24 cellular contexts compared by ENCODE assay signal in the genomic region with DNA sequence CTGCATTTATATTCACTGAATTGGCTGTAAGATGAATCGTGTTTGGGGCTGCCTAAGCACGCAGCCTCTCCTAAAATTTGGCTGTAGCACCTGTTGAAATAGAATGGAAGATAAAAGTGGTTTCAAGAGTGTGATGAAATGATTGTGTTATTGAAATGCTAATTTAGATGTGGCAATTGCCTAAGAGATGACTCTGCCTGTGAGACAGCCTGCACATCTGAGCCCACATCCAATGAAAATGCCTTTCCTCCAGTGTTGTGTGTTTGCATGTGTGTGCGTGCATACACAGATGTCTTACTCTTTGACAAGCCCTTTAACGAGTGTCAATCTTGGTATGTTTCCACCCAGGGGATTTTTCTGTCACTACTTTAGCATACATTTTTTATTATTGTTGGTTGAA.
DNase-seq lines count a peak whose midpoint lies in the region; ATAC-seq, FAIRE-seq and TF ChIP-seq lines count a peak whose summit lies in the region.
"Had no signal": no experiment of that assay in that cellular context is flagged by ENCODE, and none has a peak within 500 bp of the region (broad histone marks: within the 10 kb centered on the region; RNA-seq: fewer than 3 reads in every experiment).

No MANE protein-coding gene starts in this region.

- H3K9ac ChIP-seq in neural cell (ENCODE audit: low read length) = no peak overlapping the region
- H3K9ac ChIP-seq: SK-N-SH had no signal

- no peak overlapping the region for H3K4me3 ChIP-seq in bronchial epithelial cell (ENCODE audit: low read depth, low read length)
- H3K4me3 ChIP-seq in neural cell (ENCODE audit: low read length) = no peak overlapping the region
- H3K4me3 ChIP-seq: GM12878, GM23338 had no signal

- no peak overlapping the region for H2AFZ ChIP-seq in neural cell (ENCODE audit: low read depth, low read length)
- H2AFZ ChIP-seq: GM23338 had no signal

- no peaks in the 10 kb centered on the region for H3K79me2 ChIP-seq in neural cell (replicated peaks; ENCODE audit: insufficient read depth, low read length)

- peak; percentile 74 for TF ChIP-seq EP300 in neural cell (conservative IDR thresholded peaks at IDR 0.05; ENCODE audit: poor library complexity, severe bottlenecking)

- no peaks in the 10 kb centered on the region for H3K9me3 ChIP-seq in neural cell (ENCODE audit: low read length)
- H3K9me3 ChIP-seq: SK-N-SH had no signal

- H3K9me2 ChIP-seq in neural cell (ENCODE audit: insufficient read depth, low read length) = no peaks in the 10 kb centered on the region
- H3K9me2 ChIP-seq: SK-N-SH had no signal

- ATAC-seq in HG03095 (IDR thresholded peaks at IDR 0.05; ENCODE audit: unreplicated experiment) (no peak), GM18873 (IDR thresholded peaks at IDR 0.05; ENCODE audit: low FRiP score, unreplicated experiment) (no peak)
- ATAC-seq: GM12878, GM23338, HepG2 had no signal

- H3F3A ChIP-seq in neural cell (ENCODE audit: insufficient read depth, low read length, poor library complexity, severe bottlenecking) = no peaks in the 10 kb centered on the region

- no peaks in the 10 kb centered on the region for H4K20me1 ChIP-seq in neural cell (ENCODE audit: insufficient read depth)

- FAIRE-seq in bronchial epithelial cell (lab: Jason Lieb, UNC) = peak; percentile 80
- FAIRE-seq: GM12878, GM19239, HepG2, RCC 7860 had no signal

- DNase-seq in DMS 273 (lab: John Stamatoyannopoulos, UW; ENCODE audit: unreplicated experiment) (peak; percentile 3), DMS 273 treated with DMSO at 0.1 percent for 48 hours (lab: John Stamatoyannopoulos, UW) (no peak), NCI-H187 (lab: John Stamatoyannopoulos, UW) (peak; percentile 32 to 34), bronchial epithelial cell (ENCODE audit: low read depth) (peak; percentile 65), RKO (ENCODE audit: low spot score) (no peak)
- DNase-seq: DMS153, EL, KBM-7, MV-4-11, NCI-H146, NCI-H2081 treated with DMSO at 0.1 percent for 48 hours, NCI-H446, NCI-H69, Right ventricle myocardium superior, SK-N-SH had no signal

- no peak for TF ChIP-seq CTCF in bronchial epithelial cell (IDR thresholded peaks at IDR 0.05; ENCODE audit: insufficient read depth, low read length, severe bottlenecking)
- TF ChIP-seq CTCF in neural cell (IDR thresholded peaks at IDR 0.05; ENCODE audit: poor library complexity, severe bottlenecking) = no peak

- no peak overlapping the region for H3K27ac ChIP-seq in neural cell (ENCODE audit: low read length)
- H3K27ac ChIP-seq: 22Rv1 had no signal

- TF ChIP-seq RAD21 in neural cell (conservative IDR thresholded peaks at IDR 0.05) = no peak

- no peaks in the 10 kb centered on the region for H3K36me3 ChIP-seq in bronchial epithelial cell (ENCODE audit: control insufficient read depth, insufficient read depth, low read length)
- no peaks in the 10 kb centered on the region for H3K36me3 ChIP-seq in neural cell (ENCODE audit: insufficient read depth, low read length)

- H3K27me3 ChIP-seq in bronchial epithelial cell (ENCODE audit: control insufficient read depth, insufficient read depth, low read length) = no peaks in the 10 kb centered on the region
- no peaks in the 10 kb centered on the region for H3K27me3 ChIP-seq in neural cell (ENCODE audit: insufficient read depth, low read depth, low read length)

- H3K4me2 ChIP-seq in neural cell (ENCODE audit: low read length) = no peak overlapping the region
- H3K4me2 ChIP-seq: GM23338, SK-N-SH had no signal

TF ChIP-seq in neural cell, 6 proteins besides CTCF, POLR2A, EP300 and RAD21:
- TF ChIP-seq, protein P1, sequence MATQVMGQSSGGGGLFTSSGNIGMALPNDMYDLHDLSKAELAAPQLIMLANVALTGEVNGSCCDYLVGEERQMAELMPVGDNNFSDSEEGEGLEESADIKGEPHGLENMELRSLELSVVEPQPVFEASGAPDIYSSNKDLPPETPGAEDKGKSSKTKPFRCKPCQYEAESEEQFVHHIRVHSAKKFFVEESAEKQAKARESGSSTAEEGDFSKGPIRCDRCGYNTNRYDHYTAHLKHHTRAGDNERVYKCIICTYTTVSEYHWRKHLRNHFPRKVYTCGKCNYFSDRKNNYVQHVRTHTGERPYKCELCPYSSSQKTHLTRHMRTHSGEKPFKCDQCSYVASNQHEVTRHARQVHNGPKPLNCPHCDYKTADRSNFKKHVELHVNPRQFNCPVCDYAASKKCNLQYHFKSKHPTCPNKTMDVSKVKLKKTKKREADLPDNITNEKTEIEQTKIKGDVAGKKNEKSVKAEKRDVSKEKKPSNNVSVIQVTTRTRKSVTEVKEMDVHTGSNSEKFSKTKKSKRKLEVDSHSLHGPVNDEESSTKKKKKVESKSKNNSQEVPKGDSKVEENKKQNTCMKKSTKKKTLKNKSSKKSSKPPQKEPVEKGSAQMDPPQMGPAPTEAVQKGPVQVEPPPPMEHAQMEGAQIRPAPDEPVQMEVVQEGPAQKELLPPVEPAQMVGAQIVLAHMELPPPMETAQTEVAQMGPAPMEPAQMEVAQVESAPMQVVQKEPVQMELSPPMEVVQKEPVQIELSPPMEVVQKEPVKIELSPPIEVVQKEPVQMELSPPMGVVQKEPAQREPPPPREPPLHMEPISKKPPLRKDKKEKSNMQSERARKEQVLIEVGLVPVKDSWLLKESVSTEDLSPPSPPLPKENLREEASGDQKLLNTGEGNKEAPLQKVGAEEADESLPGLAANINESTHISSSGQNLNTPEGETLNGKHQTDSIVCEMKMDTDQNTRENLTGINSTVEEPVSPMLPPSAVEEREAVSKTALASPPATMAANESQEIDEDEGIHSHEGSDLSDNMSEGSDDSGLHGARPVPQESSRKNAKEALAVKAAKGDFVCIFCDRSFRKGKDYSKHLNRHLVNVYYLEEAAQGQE (IDR thresholded peaks at IDR 0.05; ENCODE audit: borderline replicate concordance) = no peak
- TF ChIP-seq SMC3 (conservative IDR thresholded peaks at IDR 0.05; ENCODE audit: poor library complexity) (no peak), POLR2AphosphoS5 (IDR thresholded peaks at IDR 0.05) (peak; percentile 86), MXI1 (conservative IDR thresholded peaks at IDR 0.05; ENCODE audit: poor library complexity, severe bottlenecking) (no peak), TAF1 (IDR thresholded peaks at IDR 0.05; ENCODE audit: low read depth) (no peak), EZH2 (IDR thresholded peaks at IDR 0.05; ENCODE audit: borderline replicate concordance, insufficient read depth, low read length, poor library complexity, severe bottlenecking) (no peak)
TF ChIP-seq in neural cell: peak in this region for 1.

Comparison
In these comparisons a context has a peak if more than half of its experiments do, and no peak if none do; other contexts are left out.
1. DNase-seq: peak in DMS 273 (single experiment), NCI-H187 (2 of 2) and bronchial epithelial cell (single experiment); none in DMS 273 treated with DMSO at 0.1 percent for 48 hours (single experiment) and RKO (single experiment).